8 cellular contexts compared by ENCODE assay signal in the genomic region with DNA sequence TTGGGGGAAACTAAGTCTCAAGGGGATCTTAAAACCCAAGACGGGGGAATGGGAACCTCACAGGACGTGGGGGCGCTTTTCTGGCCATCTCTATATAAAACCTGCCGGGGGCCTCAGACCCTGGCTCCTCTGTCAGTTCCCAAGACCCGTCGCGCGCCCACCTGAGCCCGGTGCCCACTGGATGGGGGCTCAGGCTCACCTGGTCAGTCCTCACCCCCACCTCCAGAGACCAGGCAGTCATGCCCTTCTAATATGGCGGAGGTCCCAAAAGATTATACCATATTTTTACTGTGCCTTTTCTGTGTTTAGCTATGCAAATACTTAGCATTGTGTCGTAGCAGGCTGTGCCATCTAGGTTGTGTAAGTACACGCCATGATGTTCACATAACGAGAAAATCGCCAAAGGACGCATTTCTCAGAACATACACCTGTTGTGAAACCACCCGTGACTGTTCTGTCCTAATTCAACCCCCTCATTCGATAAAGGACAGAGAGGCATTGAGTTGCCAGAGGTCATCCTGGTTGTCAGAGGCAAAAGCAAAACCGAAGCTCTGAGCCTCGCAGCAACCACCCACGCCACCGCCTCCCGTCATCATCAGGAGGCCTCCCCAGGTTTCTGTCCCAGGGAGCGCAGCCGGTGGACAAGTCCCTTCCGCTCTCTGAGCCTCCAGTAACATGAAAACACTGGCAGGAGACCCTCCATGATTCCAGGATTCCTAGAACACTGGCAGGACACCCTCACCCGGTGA. TPM values are rescaled to one million over a fixed set of nuclear protein-coding genes. Genes with fewer than 3 reads are reported as not detected.
A peak's percentile ranks its signal among the peaks of the same experiment; 100 is the strongest.
DNase-seq lines count a peak whose midpoint lies in the region; ATAC-seq and TF ChIP-seq lines count a peak whose summit lies in the region.

No MANE protein-coding gene starts in this region.

- no peaks in the 10 kb centered on the region for H3K36me3 Mint-ChIP-seq in IgD-negative memory B cell

- H3K27me3 Mint-ChIP-seq in IgD-negative memory B cell: peaks cover 6% of the 10 kb centered on the region

- no peaks in the 10 kb centered on the region for H3K9me3 ChIP-seq in effector memory CD4-positive, alpha-beta T cell (ENCODE audit: control insufficient read depth, low read length)
- no peaks in the 10 kb centered on the region for H3K9me3 ChIP-seq in neuron (ENCODE audit: low read length)

- no peak for ATAC-seq in HG03469 (IDR thresholded peaks at IDR 0.05; ENCODE audit: unreplicated experiment)
- no peak for ATAC-seq in GM19452 (IDR thresholded peaks at IDR 0.05; ENCODE audit: unreplicated experiment)
- no peak for ATAC-seq in HG03439 (IDR thresholded peaks at IDR 0.05; ENCODE audit: unreplicated experiment)

- no peak for DNase-seq in effector memory CD4-positive, alpha-beta T cell
- DNase-seq in NCI-H226: no peak

- H3K36me3 ChIP-seq in effector memory CD4-positive, alpha-beta T cell (ENCODE audit: control insufficient read depth, insufficient read depth, low read length): no peaks in the 10 kb centered on the region
- H3K36me3 ChIP-seq in neuron (ENCODE audit: insufficient read depth, low read length): no peaks in the 10 kb centered on the region

- peak overlapping the region; percentile 56 for H3K4me3 ChIP-seq in effector memory CD4-positive, alpha-beta T cell (ENCODE audit: insufficient read depth, low read depth, low read length, poor library complexity, severe bottlenecking)
- no peak overlapping the region for H3K4me3 ChIP-seq in neuron (ENCODE audit: low read length)

- H3K4me1 Mint-ChIP-seq in IgD-negative memory B cell: peaks cover 0 to 6% (median 2%) of the 10 kb centered on the region in 3 donors

- TF ChIP-seq CTCF in C4-2B (conservative IDR thresholded peaks at IDR 0.05): peak; percentile 64

- no peaks in the 10 kb centered on the region for H3K27me3 ChIP-seq in effector memory CD4-positive, alpha-beta T cell (replicated peaks; ENCODE audit: control insufficient read depth, insufficient read depth, low read length, poor library complexity, severe bottlenecking)
- H3K27me3 ChIP-seq in neuron (ENCODE audit: insufficient read depth, low read length): peaks cover 6% of the 10 kb centered on the region

- peak overlapping the region; percentile 43 for H3K27ac ChIP-seq in C4-2B
- no peak overlapping the region for H3K27ac ChIP-seq in effector memory CD4-positive, alpha-beta T cell (ENCODE audit: insufficient read depth, low read length, poor library complexity, severe bottlenecking)

- peaks cover 11% of the 10 kb centered on the region for H3K4me1 ChIP-seq in effector memory CD4-positive, alpha-beta T cell (ENCODE audit: control insufficient read depth, insufficient read depth, low read length, poor library complexity, severe bottlenecking)
- H3K4me1 ChIP-seq in neuron (ENCODE audit: insufficient read depth, low read length): peaks cover 6% of the 10 kb centered on the region

- peak overlapping the region; percentile 81 for H2AFZ ChIP-seq in neuron (ENCODE audit: low read depth, low read length)

- H3K4me3 Mint-ChIP-seq in IgD-negative memory B cell: peak overlapping the region; percentile 32 to 57 (median 44)

- H3K27ac Mint-ChIP-seq in IgD-negative memory B cell: peak overlapping the region in 2 of 3 donors; percentile 32 to 37

- H3K9me3 Mint-ChIP-seq in IgD-negative memory B cell: no peaks in the 10 kb centered on the region

RNA-seq across cellular contexts. Expression of gene OAT, which starts 28.9 kb away (rescaled TPM):
- 46.4 TPM for polyA plus RNA-seq in IgD-negative memory B cell
